ENCODE assay signal across 28 cellular contexts in genomic region chr22:42410708-42411107, GRCh38. TPM values are rescaled to one million over a fixed set of nuclear protein-coding genes. Genes with fewer than 3 reads are reported as not detected.
"Had no signal": no experiment of that assay in that cellular context is flagged by ENCODE, and none has a peak within 500 bp of the region (broad histone marks: within the 10 kb centered on the region; RNA-seq: fewer than 3 reads in every experiment).

No MANE protein-coding gene starts in this region.

- H3K27me3 ChIP-seq: ascending aorta, body of pancreas had no signal

- DNase-seq: activated B cell treated with CpG ODN at 0.5 μM for 24 hours; activated CD4-positive, alpha-beta memory T cell treated with anti-CD3 and anti-CD28 coated beads for 36 hours; activated CD4-positive, alpha-beta T cell treated with anti-CD3 and anti-CD28 coated beads, Interleukin-2, amount 10 ng/mL, durations not matched to agents 7 days and 5 days; activated CD8-positive, alpha-beta memory T cell treated with anti-CD3 and anti-CD28 coated beads for 24 hours; activated effector memory CD4-positive, alpha-beta T cell treated with anti-CD3 and anti-CD28 coated beads, Interleukin-2, amount 50 U/mL, for 16 hours; activated naive CD4-positive, alpha-beta T cell treated with Interleukin-2 at 50 U/mL for 16 hours; activated naive CD8-positive, alpha-beta T cell treated with anti-CD3 and anti-CD28 coated beads, Interleukin-2, amount 50 U/mL, for 24 hours; activated T-cell treated with anti-CD3 and anti-CD28 coated beads, Interleukin-2, amount 50 U/mL, for 4 hours; amniotic stem cell; body of pancreas; central memory CD4-positive, alpha-beta T cell; Karpas-422; MM.1S; NCI-H146; NCI-H2081; NCI-H345; NCI-H510A treated with DMSO at 0.1 percent for 48 hours; NCI-H69; PC-3; T-cell; T-helper 2 cell; T1000 had no signal

- H3K9me3 ChIP-seq: ascending aorta, body of pancreas had no signal

- H3K36me3 ChIP-seq: ascending aorta had no signal

- H3K4me1 ChIP-seq: ascending aorta, body of pancreas had no signal

- H3K4me3 ChIP-seq: ascending aorta, body of pancreas, K562, SK-N-MC had no signal

- H3K27ac ChIP-seq: ascending aorta, body of pancreas, SK-N-MC had no signal

- ATAC-seq: activated naive CD4-positive, alpha-beta T cell treated with anti-CD3 and anti-CD28 coated beads, Interleukin-2, amount 50 U/mL, for 72 hours; activated naive CD8-positive, alpha-beta T cell treated with anti-CD3 and anti-CD28 coated beads, Interleukin-2, amount 50 U/mL, for 24 hours; activated T-cell treated with anti-CD3 and anti-CD28 coated beads, Interleukin-2, amount 50 U/mL, for 4 hours; body of pancreas; K562; PC-3; T-cell had no signal

RNA-seq across cellular contexts. Expression of gene NFAM1, which starts 21.5 kb away (rescaled TPM):
- total RNA-seq: bronchial epithelial cell, chondrocyte had no signal
